7 cellular contexts compared by ENCODE assay signal in the genomic region with DNA sequence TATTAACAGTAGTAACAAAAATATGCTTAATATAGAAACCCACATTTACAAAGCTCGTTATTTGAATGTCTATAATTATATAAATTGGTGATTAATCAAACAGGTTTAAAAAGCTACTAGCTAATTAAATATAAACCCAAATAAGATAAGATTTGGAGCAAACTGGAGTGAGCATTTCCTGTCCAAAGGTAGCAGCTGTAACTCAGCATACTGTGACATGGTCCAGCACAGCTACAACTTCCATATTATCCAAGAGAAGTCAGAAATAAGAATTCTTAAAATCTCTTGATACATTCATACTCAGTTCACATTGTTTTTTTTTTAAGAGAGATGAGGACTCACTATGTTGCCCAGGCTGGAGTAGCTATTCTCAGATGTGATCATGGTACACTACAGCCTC.
"Had no signal": no experiment of that assay in that cellular context is flagged by ENCODE, and none has a peak within 500 bp of the region (broad histone marks: within the 10 kb centered on the region; RNA-seq: fewer than 3 reads in every experiment).

No MANE protein-coding gene starts in this region.

- H3K4me3 ChIP-seq: GM23338 had no signal

- H3K27ac Mint-ChIP-seq: GM23338, H9, IgD-negative memory B cell had no signal

- H3K27ac ChIP-seq: HL-60 had no signal

- H3K27me3 Mint-ChIP-seq: IgD-negative memory B cell had no signal

- H3K4me1 Mint-ChIP-seq: GM23338, H9 had no signal

- FAIRE-seq: H54, HepG2 had no signal

- DNase-seq: H9, HCEC 1CT had no signal

- ATAC-seq: GM23338, HepG2 had no signal

- H3K4me3 Mint-ChIP-seq: GM23338, H9, IgD-negative memory B cell had no signal

- H3K9me3 Mint-ChIP-seq: GM23338, H9, IgD-negative memory B cell had no signal
